ENCODE assay signal across 11 cellular contexts in genomic region chr15:38688761-38689160, GRCh38.
A peak's percentile ranks its signal among the peaks of the same experiment; 100 is the strongest.
DNase-seq lines count a peak whose midpoint lies in the region; ATAC-seq and TF ChIP-seq lines count a peak whose summit lies in the region.
"Had no signal": no experiment of that assay in that cellular context is flagged by ENCODE, and none has a peak within 500 bp of the region (broad histone marks: within the 10 kb centered on the region; RNA-seq: fewer than 3 reads in every experiment).

No MANE protein-coding gene starts in this region.

- H3K27me3 ChIP-seq in PC-9 (ENCODE audit: insufficient read depth, low read depth), result no peaks in the 10 kb centered on the region

- peaks cover 4% of the 10 kb centered on the region for H3K36me3 Mint-ChIP-seq in activated CD4-positive, alpha-beta T cell treated with anti-CD3 and anti-CD28 coated beads for 36 hours (ENCODE audit: low read depth)
- no peaks in the 10 kb centered on the region for H3K36me3 Mint-ChIP-seq in activated naive CD4-positive, alpha-beta T cell treated with anti-CD3 and anti-CD28 coated beads, Interleukin-2, amount 50 U/mL, for 72 hours

- H3K27me3 Mint-ChIP-seq in activated CD4-positive, alpha-beta T cell treated with anti-CD3 and anti-CD28 coated beads for 36 hours, result no peaks in the 10 kb centered on the region

- H4K20me1 ChIP-seq in PC-9 (ENCODE audit: insufficient read depth), result no peaks in the 10 kb centered on the region

- no peaks in the 10 kb centered on the region for H3K36me3 ChIP-seq in PC-9 (ENCODE audit: low read depth)

- TF ChIP-seq CTCF in PC-9 (conservative IDR thresholded peaks at IDR 0.05), result no peak

- H3K9me3 ChIP-seq in PC-9 (ENCODE audit: insufficient read depth, low read depth), result no peaks in the 10 kb centered on the region

- CTCF ChIA-PET in activated CD4-positive, alpha-beta T cell treated with anti-CD3 and anti-CD28 coated beads for 36 hours (lab: Charles Lee), result interaction anchor here (0.6 to 12.3 kb wide), 28 partner anchors 13 to 892 kb away, joined by 3 to 339 read pairs (median 10); partner anchors contain the start of genes FAM98B and RASGRP1
- CTCF ChIA-PET in PC-9 (lab: Charles Lee), result no interaction called here

- no peaks in the 10 kb centered on the region for H3K9me2 ChIP-seq in PC-9 (ENCODE audit: insufficient read depth)

- H3K4me2 ChIP-seq in PC-9, result no peak overlapping the region

- no peaks in the 10 kb centered on the region for H3K79me2 ChIP-seq in PC-9 (ENCODE audit: low read depth)

- BruUV-seq in PC-9 (replicated peaks; lab: Mats Ljungman, UMichigan), result no TSS peak

- peaks cover 85% of the 10 kb centered on the region for H3K4me1 Mint-ChIP-seq in activated CD4-positive, alpha-beta T cell treated with anti-CD3 and anti-CD28 coated beads for 36 hours

- intact Hi-C loops in activated CD4-positive, alpha-beta T cell treated with anti-CD3 and anti-CD28 coated beads for 36 hours (cut with DNase I, micrococcal nuclease), result loop anchor here (1.0 to 10.0 kb wide), 6 partner anchors 76 to 624 kb away; no protein-coding TSS in a partner anchor
- intact Hi-C loops in PC-9 (cut with micrococcal nuclease; ENCODE audit: unreplicated experiment), result no loop called here

- H3K4me3 ChIP-seq in PC-9, result no peak overlapping the region

- no peak overlapping the region for H2AFZ ChIP-seq in PC-9

- ATAC-seq in HG02884 (IDR thresholded peaks at IDR 0.05; ENCODE audit: unreplicated experiment) (peak; percentile 30), GM19452 (IDR thresholded peaks at IDR 0.05; ENCODE audit: unreplicated experiment) (no peak)
- peak; percentile 69 for ATAC-seq in activated CD4-positive, alpha-beta T cell treated with anti-CD3 and anti-CD28 coated beads for 36 hours
- ATAC-seq in activated naive CD4-positive, alpha-beta T cell treated with anti-CD3 and anti-CD28 coated beads, Interleukin-2, amount 50 U/mL, for 72 hours, result peak; percentile 85 to 86

- no peaks in the 10 kb centered on the region for H3K9me3 Mint-ChIP-seq in activated CD4-positive, alpha-beta T cell treated with anti-CD3 and anti-CD28 coated beads for 36 hours (ENCODE audit: low read depth)
- H3K9me3 Mint-ChIP-seq in activated naive CD4-positive, alpha-beta T cell treated with anti-CD3 and anti-CD28 coated beads, Interleukin-2, amount 50 U/mL, for 72 hours, result no peaks in the 10 kb centered on the region

- POLR2A ChIA-PET in activated CD4-positive, alpha-beta T cell treated with anti-CD3 and anti-CD28 coated beads for 36 hours (lab: Charles Lee), result interaction anchor here (0.8 to 4.4 kb wide), 13 partner anchors 11 to 214 kb away, joined by 3 to 48 read pairs (median 5); partner anchors contain the start of gene RASGRP1
- POLR2A ChIA-PET in PC-9 (lab: Charles Lee; ENCODE audit: unreplicated experiment), result no interaction called here

- H3F3A ChIP-seq in PC-9 (ENCODE audit: insufficient read depth, low read depth), result no peaks in the 10 kb centered on the region

- peak; percentile 86 for DNase-seq in activated CD4-positive, alpha-beta T cell treated with anti-CD3 and anti-CD28 coated beads for 36 hours
- peak; percentile 63 to 79 for DNase-seq in activated naive CD4-positive, alpha-beta T cell treated with anti-CD3 and anti-CD28 coated beads, Interleukin-2, amount 50 U/mL, for 72 hours (ENCODE audit: low spot score in 2 of 2)
- peak in 2 of 3 donors; percentile 61 to 73 for DNase-seq in stimulated activated CD4-positive, alpha-beta T cell treated with anti-CD3 and anti-CD28 coated beads, TNF-alpha, amount 100 ng/mL, for 48 hours (ENCODE audit: low read depth in 3 of 3)
- DNase-seq in dedifferentiated amniotic fluid mesenchymal stem cell (ENCODE audit: extremely low spot score) (no peak), PC-9 (no peak), NCI-H1048 (lab: John Stamatoyannopoulos, UW) (no peak)
- DNase-seq: DMS153, HCEC 1CT, NCI-H2029 had no signal

- no peak overlapping the region for H3K27ac ChIP-seq in PC-9

- H3K4me3 Mint-ChIP-seq in activated CD4-positive, alpha-beta T cell treated with anti-CD3 and anti-CD28 coated beads for 36 hours, result peak overlapping the region; percentile 45

- H3K27ac Mint-ChIP-seq in activated CD4-positive, alpha-beta T cell treated with anti-CD3 and anti-CD28 coated beads for 36 hours, result peak overlapping the region; percentile 74
- peak overlapping the region; percentile 46 to 67 for H3K27ac Mint-ChIP-seq in activated naive CD4-positive, alpha-beta T cell treated with anti-CD3 and anti-CD28 coated beads, Interleukin-2, amount 50 U/mL, for 72 hours

- no peaks in the 10 kb centered on the region for H3K4me1 ChIP-seq in PC-9 (replicated peaks; ENCODE audit: insufficient read depth)

Comparison
In these comparisons a context has a peak if more than half of its experiments do, and no peak if none do; other contexts are left out.
1. DNase-seq: peak in activated CD4-positive, alpha-beta T cell treated with anti-CD3 and anti-CD28 coated beads for 36 hours (single experiment), activated naive CD4-positive, alpha-beta T cell treated with anti-CD3 and anti-CD28 coated beads, Interleukin-2, amount 50 U/mL, for 72 hours (2 of 2) and stimulated activated CD4-positive, alpha-beta T cell treated with anti-CD3 and anti-CD28 coated beads, TNF-alpha, amount 100 ng/mL, for 48 hours (2 of 3); none in dedifferentiated amniotic fluid mesenchymal stem cell (single experiment), PC-9 (0 of 2) and NCI-H1048 (single experiment).